In the genomic region with DNA sequence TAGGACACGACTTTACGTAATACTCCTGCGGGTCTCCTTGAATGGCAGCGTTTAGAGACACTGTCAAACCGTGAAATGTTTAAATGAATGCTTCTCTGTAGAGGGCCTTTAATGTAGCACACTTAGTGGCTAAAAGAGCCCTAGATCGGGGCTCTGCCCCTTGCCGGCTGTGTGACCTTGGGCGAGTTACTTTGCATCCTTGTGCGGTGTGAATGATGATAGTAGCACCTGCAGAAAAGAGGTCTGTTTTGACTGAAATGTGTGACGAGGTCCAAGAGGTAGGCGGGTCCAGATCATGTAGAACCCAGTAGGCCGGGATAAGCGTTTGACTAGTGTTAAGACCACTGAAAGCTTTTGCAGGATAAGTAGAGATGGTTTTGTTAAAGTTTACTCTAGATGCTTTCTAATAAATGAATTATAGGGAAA, we compare ENCODE assay signal across 8 cellular contexts. TPM values are rescaled to one million over a fixed set of nuclear protein-coding genes. Genes with fewer than 3 reads are reported as not detected.
DNase-seq lines count a peak whose midpoint lies in the region; ATAC-seq and TF ChIP-seq lines count a peak whose summit lies in the region.

No MANE protein-coding gene starts in this region.

- DNase-seq in CD4-positive, alpha-beta T cell = peak in 1 of 10 experiments; percentile 1
- DNase-seq in GM19238 (ENCODE audit: insufficient read length, low spot score) (peak; percentile 5), Right ventricle myocardium superior (no peak), retinal pigment epithelial cell (ENCODE audit: low read depth) (no peak), NCI-H524 (lab: John Stamatoyannopoulos, UW) (no peak), retina (no peak)

- no peaks in the 10 kb centered on the region for H3K9me3 ChIP-seq in CD4-positive, alpha-beta T cell (ENCODE audit: control insufficient read depth, low read length)

- no peaks in the 10 kb centered on the region for H3K27me3 ChIP-seq in CD4-positive, alpha-beta T cell (ENCODE audit: control insufficient read depth, insufficient read depth, low read length)

- H3K4me3 Mint-ChIP-seq in CD4-positive, alpha-beta T cell = peak overlapping the region; percentile 89

- H3K9me3 Mint-ChIP-seq in CD4-positive, alpha-beta T cell = no peaks in the 10 kb centered on the region

- intact Hi-C loops in CD4-positive, alpha-beta T cell (cut with DNase I, micrococcal nuclease) = loop anchor here (1.0 to 10.0 kb wide), 9 partner anchors 44 to 2000 kb away; a partner anchor contains a TSS
- intact Hi-C loops in Right ventricle myocardium superior (cut with DNase I) = loop anchor here (5.0 kb wide), 1 partner anchor 43 kb away; a partner anchor contains a TSS

- H3K27ac ChIP-seq in CD4-positive, alpha-beta T cell (ENCODE audit: low read depth, low read length) = peak overlapping the region; percentile 86
- H3K27ac ChIP-seq in VCaP = peak overlapping the region; percentile 98

- peaks cover 55% of the 10 kb centered on the region for H3K4me1 Mint-ChIP-seq in CD4-positive, alpha-beta T cell (ENCODE audit: low read depth)

- peak; percentile 35 for TF ChIP-seq CTCF in CD4-positive, alpha-beta T cell (IDR thresholded peaks at IDR 0.05)
- 0 out of 2 replicates have a peak, but pooled peaks have one; percentile 3 for TF ChIP-seq CTCF in VCaP (conservative IDR thresholded peaks at IDR 0.05)
- no peak for TF ChIP-seq CTCF in retinal pigment epithelial cell (conservative IDR thresholded peaks at IDR 0.05; ENCODE audit: low read depth, low read length)

- peaks cover 52% of the 10 kb centered on the region for H3K36me3 Mint-ChIP-seq in CD4-positive, alpha-beta T cell (ENCODE audit: low read depth)

- CTCF ChIA-PET in CD4-positive, alpha-beta T cell (lab: Charles Lee) = no interaction called here

- POLR2A ChIA-PET in CD4-positive, alpha-beta T cell (lab: Charles Lee) = interaction anchor here (1.5 to 6.3 kb wide), 2 partner anchors 44 to 123 kb away, joined by 5 to 149 read pairs; a partner anchor contains a TSS

- H3K4me3 ChIP-seq in retinal pigment epithelial cell (ENCODE audit: low read length) = peak overlapping the region; percentile 97

- H3K27me3 Mint-ChIP-seq in CD4-positive, alpha-beta T cell = no peaks in the 10 kb centered on the region

- no peak for ATAC-seq in CD4-positive, alpha-beta T cell (ENCODE audit: poor library complexity)
- ATAC-seq in HG03159 (IDR thresholded peaks at IDR 0.05; ENCODE audit: unreplicated experiment) (peak; percentile 33), Right ventricle myocardium superior (ENCODE audit: poor library complexity) (peak; percentile 1)

- peak overlapping the region; percentile 81 for H3K27ac Mint-ChIP-seq in CD4-positive, alpha-beta T cell

RNA-seq across cellular contexts. Expression of a gene that starts 0.9 kb away (rescaled TPM):
- total RNA-seq in CD4-positive, alpha-beta T cell = 10 to 100 TPM; 63.1 to 63.6 TPM
- total RNA-seq in Right ventricle myocardium superior = 15.3 TPM

RNA-seq across cellular contexts. Expression of a gene that starts 43.5 kb away (rescaled TPM):
- total RNA-seq in CD4-positive, alpha-beta T cell = 1 to 10 TPM; 6.8 to 8.0 TPM
- total RNA-seq in Right ventricle myocardium superior = 30.2 TPM

RNA-seq across cellular contexts. Expression of a gene that starts 43.7 kb away (rescaled TPM):
- 100 to 1,000 TPM; 161 to 173 TPM for total RNA-seq in CD4-positive, alpha-beta T cell
- 28.2 TPM for total RNA-seq in Right ventricle myocardium superior
